8 cellular contexts compared by ENCODE assay signal in the genomic region with DNA sequence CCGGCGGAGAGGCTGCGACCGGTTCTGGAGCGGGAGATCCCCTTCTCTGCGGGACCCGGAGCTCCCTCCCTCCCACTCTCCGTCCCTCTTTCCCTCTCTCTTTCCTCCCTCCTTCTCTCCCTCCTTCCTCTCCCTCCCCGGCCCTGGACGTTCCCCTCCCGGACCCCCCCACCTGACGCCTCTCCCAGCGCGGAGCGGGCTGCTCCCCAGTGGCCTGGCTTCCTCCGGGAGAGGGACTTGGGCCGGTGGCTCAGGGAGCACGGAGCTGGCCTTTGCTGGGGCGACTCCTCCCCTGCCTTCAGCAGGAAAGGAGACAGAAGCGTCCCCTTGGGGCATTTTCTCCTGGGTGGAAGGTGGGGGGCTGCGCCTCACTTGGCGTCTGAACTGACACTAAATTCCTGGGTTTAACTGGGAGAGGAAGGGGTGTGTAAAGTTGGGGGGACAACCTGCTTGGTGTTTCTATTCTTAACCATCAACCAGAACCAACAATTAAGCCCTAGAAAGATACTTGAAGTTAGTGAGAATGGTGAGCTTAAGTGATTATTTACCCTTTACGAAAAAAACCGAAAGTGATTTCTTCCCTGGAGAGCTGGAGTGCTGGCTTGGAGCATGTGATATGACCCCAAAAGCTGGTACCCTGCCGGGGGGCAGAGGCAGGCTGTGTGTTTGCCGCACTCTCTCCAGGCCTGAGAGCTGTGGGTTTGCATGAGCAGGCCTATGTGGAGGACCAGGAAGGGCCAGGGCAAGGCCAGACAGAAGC. TPM values are rescaled to one million over a fixed set of nuclear protein-coding genes. Genes with fewer than 3 reads are reported as not detected.
DNase-seq lines count a peak whose midpoint lies in the region; ATAC-seq and TF ChIP-seq lines count a peak whose summit lies in the region.

No MANE protein-coding gene starts in this region.

- no peaks in the 10 kb centered on the region for H3K36me3 ChIP-seq in Peyer's patch
- H3K36me3 ChIP-seq in rectal smooth muscle tissue (ENCODE audit: control insufficient read depth, insufficient read depth, low read length): no peaks in the 10 kb centered on the region

- peak in 1 of 3 donors; percentile 66 for DNase-seq in Peyer's patch
- DNase-seq in fibroblast of villous mesenchyme (ENCODE audit: low read depth): no peak
- no peak for DNase-seq in stimulated activated CD4-positive, alpha-beta T cell treated with anti-CD3 and anti-CD28 coated beads, Interleukin-2, amount 100 ng/mL, for 48 hours
- no peak for DNase-seq in GDM1 (lab: John Stamatoyannopoulos, UW)
- no peak for DNase-seq in stimulated activated CD4-positive, alpha-beta T cell treated with anti-CD3 and anti-CD28 coated beads, Interleukin-4, amount 100 ng/mL, for 24 hours

- peak overlapping the region; percentile 12 for H3K9ac ChIP-seq in rectal smooth muscle tissue (ENCODE audit: low read length)

- TF ChIP-seq POLR2A in Peyer's patch (IDR thresholded peaks at IDR 0.05): no peak

- H3K4me1 ChIP-seq in Peyer's patch (peaks cover 0 to 16% (median 8%) of the 10 kb centered on the region in 4 donors), rectal smooth muscle tissue (ENCODE audit: control insufficient read depth, insufficient read depth, low read length) (no peaks in the 10 kb centered on the region)

- H3K4me3 ChIP-seq in GM08714 (ENCODE audit: low read length): peak overlapping the region; percentile 39; the same call in 1 of the 2 replicates
- peak overlapping the region; percentile 33 to 92 (median 54) for H3K4me3 ChIP-seq in Peyer's patch
- peak overlapping the region; percentile 63 for H3K4me3 ChIP-seq in fibroblast of villous mesenchyme (ENCODE audit: low read depth, low read length)
- H3K4me3 ChIP-seq in rectal smooth muscle tissue (ENCODE audit: low read length): peak overlapping the region; percentile 31

- H3K27me3 ChIP-seq in Peyer's patch (no peaks in the 10 kb centered on the region), rectal smooth muscle tissue (ENCODE audit: control insufficient read depth, insufficient read depth, low read length) (no peaks in the 10 kb centered on the region)

- ATAC-seq in GM19328 (IDR thresholded peaks at IDR 0.05; ENCODE audit: unreplicated experiment): no peak

- TF ChIP-seq CTCF in Peyer's patch (IDR thresholded peaks at IDR 0.05): no peak
- TF ChIP-seq CTCF in fibroblast of villous mesenchyme (IDR thresholded peaks at IDR 0.05; ENCODE audit: insufficient read depth, low read depth, low read length): no peak

- H3K27ac ChIP-seq in Peyer's patch (peak overlapping the region in 3 of 4 donors; percentile 66 to 96 (median 77)), rectal smooth muscle tissue (ENCODE audit: low read depth, low read length) (no peak overlapping the region)

- no peaks in the 10 kb centered on the region for H3K9me3 ChIP-seq in Peyer's patch

RNA-seq across cellular contexts. Expression of a gene that starts 0.8 kb away (rescaled TPM):
- total RNA-seq in Peyer's patch (100 to 1,000 TPM in 3 of 4 donors, 10 to 100 TPM in 1; 45.5 to 147 (median 111) TPM), fibroblast of villous mesenchyme (3.5 and 3.9 TPM in 2 replicates)

RNA-seq across cellular contexts. Expression of a gene that starts 12.6 kb away (rescaled TPM):
- total RNA-seq in Peyer's patch (100 to 1,000 TPM in 1 of 4 donors, 10 to 100 TPM in 3; 19.4 to 187 (median 27.9) TPM), fibroblast of villous mesenchyme (21.9 and 22.0 TPM in 2 replicates)

RNA-seq across cellular contexts. Expression of a gene that starts 44.3 kb away (rescaled TPM):
- total RNA-seq in Peyer's patch (100 to 1,000 TPM; 247 to 946 (median 371) TPM), fibroblast of villous mesenchyme (188 and 270 TPM in 2 replicates)
